Comparison of ENCODE assay signal across 8 cellular contexts in the genomic region with DNA sequence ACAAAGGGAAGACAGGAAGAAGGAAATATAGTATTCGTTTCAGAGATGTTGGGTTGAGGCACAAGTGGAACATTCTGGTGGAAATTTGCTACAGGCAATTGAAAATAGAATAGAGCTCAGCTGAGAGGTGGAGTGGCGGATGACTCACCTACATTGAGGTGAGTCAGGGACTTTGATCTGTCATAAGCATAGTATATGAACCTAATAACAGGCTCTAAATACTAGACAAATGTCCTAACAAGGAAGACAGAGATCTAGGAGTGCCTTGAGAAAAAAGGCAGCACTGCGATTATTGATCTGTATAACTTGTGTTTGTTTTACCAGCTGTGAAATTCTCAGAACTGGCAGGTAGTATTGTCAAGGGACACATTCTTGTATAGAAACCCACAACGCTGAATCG. TPM values are rescaled to one million over a fixed set of nuclear protein-coding genes. Genes with fewer than 3 reads are reported as not detected.
DNase-seq lines count a peak whose midpoint lies in the region; ATAC-seq and TF ChIP-seq lines count a peak whose summit lies in the region.

No MANE protein-coding gene starts in this region.

- peak; percentile 53 for ATAC-seq in PC-3
- ATAC-seq in left colon = peak; percentile 69
- no peak for ATAC-seq in HG03045 (IDR thresholded peaks at IDR 0.05; ENCODE audit: unreplicated experiment)
- no peak for ATAC-seq in HG03457 (IDR thresholded peaks at IDR 0.05; ENCODE audit: unreplicated experiment)

- H3K27me3 ChIP-seq in PC-3 (ENCODE audit: low read length) (no peaks in the 10 kb centered on the region), ascending aorta (no peaks in the 10 kb centered on the region)

- H3K27ac ChIP-seq in PC-3 (ENCODE audit: low read length) = peak overlapping the region; percentile 80
- H3K27ac ChIP-seq in ascending aorta = peak overlapping the region in 1 of 2 donors; percentile 99

- peaks cover 40% of the 10 kb centered on the region for H3K79me2 ChIP-seq in PC-3 (ENCODE audit: low read length)

- peak overlapping the region; percentile 55 for H3K9ac ChIP-seq in PC-3 (ENCODE audit: low read length)

- peaks cover 36% of the 10 kb centered on the region for H4K20me1 ChIP-seq in PC-3 (ENCODE audit: low read length)

- H3K4me2 ChIP-seq in PC-3 (ENCODE audit: low read length) = peak overlapping the region; percentile 97

- TF ChIP-seq CTCF in GM12864 (IDR thresholded peaks at IDR 0.05; ENCODE audit: low read depth, low read length, missing control alignments) = no peak
- TF ChIP-seq CTCF in PC-3 (conservative IDR thresholded peaks at IDR 0.05; ENCODE audit: low read depth, low read length) = no peak
- TF ChIP-seq CTCF in ascending aorta (IDR thresholded peaks at IDR 0.05) = no peak

- DNase-seq in GM12864 (ENCODE audit: low read depth) = no peak
- DNase-seq in PC-3 = peak; percentile 83
- DNase-seq in ascending aorta (ENCODE audit: low spot score in 2 of 2) = no peak
- DNase-seq in left colon = peak; percentile 39 to 71
- DNase-seq in stimulated activated CD4-positive, alpha-beta T cell treated with anti-CD3 and anti-CD28 coated beads, TNF-alpha, amount 100 ng/mL, for 4 hours (ENCODE audit: low read depth in 3 of 3) = peak in 2 of 3 experiments; percentile 25 to 37
- no peak for DNase-seq in AG08396 (ENCODE audit: low spot score)

- POLR2A ChIA-PET in PC-3 (lab: Charles Lee; ENCODE audit: unreplicated experiment) = interaction anchor here (0.5 kb wide), 1 partner anchor 57 kb away, joined by 5 read pairs; no protein-coding TSS in a partner anchor

- CTCF ChIA-PET in PC-3 (lab: Charles Lee) = interaction anchor here (0.6 to 0.7 kb wide), 3 partner anchors 257 to 703 kb away, joined by 3 read pairs; no protein-coding TSS in a partner anchor

- H3K4me1 ChIP-seq in PC-3 (ENCODE audit: insufficient read depth, low read length) (peaks cover 29% of the 10 kb centered on the region), ascending aorta (peaks cover 0 to 4% of the 10 kb centered on the region in 2 donors)

- H3F3A ChIP-seq in PC-3 (ENCODE audit: low read length, unreplicated experiment) = peaks cover 4% of the 10 kb centered on the region

- H3K9me2 ChIP-seq in PC-3 (replicated peaks; ENCODE audit: low read length) = no peaks in the 10 kb centered on the region

- H3K9me3 ChIP-seq in PC-3 (ENCODE audit: low read length) (no peaks in the 10 kb centered on the region), ascending aorta (no peaks in the 10 kb centered on the region)

- intact Hi-C loops in PC-3 (cut with micrococcal nuclease) (loop anchor here (1.0 kb wide), 1 partner anchor 26 kb away; no protein-coding TSS in a partner anchor), ascending aorta (cut with DNase I) (no loop called here), left colon (cut with DNase I, micrococcal nuclease) (no loop called here)

- H3K4me3 ChIP-seq in GM12864 (ENCODE audit: low read depth, low read length) (peak overlapping the region; percentile 93; the same call in 1 of the 2 replicates), PC-3 (ENCODE audit: low read length) (peak overlapping the region; percentile 96), ascending aorta (peak overlapping the region; percentile 78 to 96)

- no TSS peak for BruUV-seq in PC-3 (replicated peaks; lab: Mats Ljungman, UMichigan)

- peak overlapping the region; percentile 96 for H2AFZ ChIP-seq in PC-3 (ENCODE audit: low read length)

- no peaks in the 10 kb centered on the region for H3K36me3 ChIP-seq in PC-3 (ENCODE audit: low read depth, low read length)
- no peaks in the 10 kb centered on the region for H3K36me3 ChIP-seq in ascending aorta

RNA-seq across cellular contexts. Expression of gene IFRD1, which starts 0.9 kb away (rescaled TPM):
- total RNA-seq in PC-3 (2014; rRNA removed) (72.6 and 73.4 TPM in 2 replicates), ascending aorta (35.1 TPM), left colon (10 to 100 TPM; 32.9 to 60.6 TPM)

RNA-seq across cellular contexts. Expression of gene LSMEM1, which starts 31.4 kb away (rescaled TPM):
- total RNA-seq in PC-3 (2014; rRNA removed) = 0.15 and 0.29 TPM in 2 replicates
- not detected for total RNA-seq in ascending aorta
- 1 to 10 TPM; 2.3 to 3.1 TPM for total RNA-seq in left colon

Comparison
In these comparisons a context has a peak if more than half of its experiments do, and no peak if none do; other contexts are left out.
1. DNase-seq: peak in PC-3 (single experiment), left colon (2 of 2) and stimulated activated CD4-positive, alpha-beta T cell treated with anti-CD3 and anti-CD28 coated beads, TNF-alpha, amount 100 ng/mL, for 4 hours (2 of 3); none in GM12864 (single experiment), ascending aorta (0 of 2) and AG08396 (single experiment).
2. ATAC-seq: peak in PC-3 (single experiment) and left colon (single experiment); none in HG03045 (single experiment) and HG03457 (single experiment).
3. Peak in every context shown above with its lines, with median percentiles within 50 percentile points of each other: H3K4me3 ChIP-seq.